Comparison of ENCODE assay signal across 11 cellular contexts in genomic region chr22:48097723-48098122, GRCh38.
DNase-seq lines count a peak whose midpoint lies in the region; ATAC-seq and TF ChIP-seq lines count a peak whose summit lies in the region.
"Had no signal": no experiment of that assay in that cellular context is flagged by ENCODE, and none has a peak within 500 bp of the region (broad histone marks: within the 10 kb centered on the region; RNA-seq: fewer than 3 reads in every experiment).

No MANE protein-coding gene starts in this region.

- WGBS in gastroesophageal sphincter (ENCODE audit: low coverage in 1 of 2), 2 donors: 71 to 93% methylated on average over 2 to 4 of the region's 7 CpGs
- 58 to 76% methylated on average over 6 to 7 of the region's 7 CpGs for WGBS in tibial nerve, 2 donors

- TF ChIP-seq EP300 in gastroesophageal sphincter (IDR thresholded peaks at IDR 0.05) (no peak), tibial nerve (IDR thresholded peaks at IDR 0.05) (no peak)

- no peak for DNase-seq in activated CD4-positive, alpha-beta T cell treated with anti-CD3 and anti-CD28 coated beads for 36 hours
- DNase-seq in activated CD4-positive, alpha-beta T cell treated with anti-CD3 and anti-CD28 coated beads, Interleukin-2, amount 50 U/mL, for 1 hour: no peak
- no peak for DNase-seq in naive thymus-derived CD8-positive, alpha-beta T cell
- DNase-seq in tibial nerve (ENCODE audit: low spot score in 2 of 2) (no peak), ACHN (no peak)
- DNase-seq: gastrocnemius medialis, right cardiac atrium had no signal

- intact Hi-C loops in activated CD4-positive, alpha-beta T cell treated with anti-CD3 and anti-CD28 coated beads for 36 hours (cut with DNase I, micrococcal nuclease): loop anchor here (1.0 to 5.0 kb wide), 2 partner anchors 17 to 1360 kb away; partner anchors contain the start of gene CERK (in 1 of the 2)

- in situ Hi-C loops in ACHN (cut with HindIII; ENCODE audit: low pct_ligation_motif_present, low pct_unique_long_range_greater_than_20kb, low sequenced_read_pairs): no loop called here

- H3K27me3 ChIP-seq in gastroesophageal sphincter: peaks cover 59% of the 10 kb centered on the region
- H3K27me3 ChIP-seq in tibial nerve: peaks cover 0 to 7% of the 10 kb centered on the region in 2 donors

- POLR2A ChIA-PET in activated CD4-positive, alpha-beta T cell treated with anti-CD3 and anti-CD28 coated beads for 36 hours (lab: Charles Lee): no interaction called here
- POLR2A ChIA-PET in naive thymus-derived CD8-positive, alpha-beta T cell (lab: Charles Lee): no interaction called here

- H3K4me1 Mint-ChIP-seq in activated CD4-positive, alpha-beta T cell treated with anti-CD3 and anti-CD28 coated beads for 36 hours: peaks cover 21% of the 10 kb centered on the region
- peaks cover 11 to 62% (median 26%) of the 10 kb centered on the region in 4 donors for H3K4me1 Mint-ChIP-seq in naive thymus-derived CD8-positive, alpha-beta T cell

- no peak overlapping the region for H3K27ac ChIP-seq in gastroesophageal sphincter
- H3K27ac ChIP-seq in tibial nerve: no peak overlapping the region
- H3K27ac ChIP-seq: gastrocnemius medialis had no signal

- no peak overlapping the region for H3K4me3 Mint-ChIP-seq in activated CD4-positive, alpha-beta T cell treated with anti-CD3 and anti-CD28 coated beads for 36 hours
- H3K4me3 Mint-ChIP-seq in naive thymus-derived CD8-positive, alpha-beta T cell: peak overlapping the region; percentile 38 to 78 (median 69)

- no peaks in the 10 kb centered on the region for H3K9me3 ChIP-seq in gastroesophageal sphincter
- H3K9me3 ChIP-seq in tibial nerve: no peaks in the 10 kb centered on the region
- H3K9me3 ChIP-seq: gastrocnemius medialis had no signal

- H3K27ac Mint-ChIP-seq in activated CD4-positive, alpha-beta T cell treated with anti-CD3 and anti-CD28 coated beads for 36 hours: peak overlapping the region; percentile 45
- peak overlapping the region; percentile 31 to 93 (median 78) for H3K27ac Mint-ChIP-seq in naive thymus-derived CD8-positive, alpha-beta T cell

- H3K9me3 Mint-ChIP-seq in activated CD4-positive, alpha-beta T cell treated with anti-CD3 and anti-CD28 coated beads for 36 hours (ENCODE audit: low read depth): no peaks in the 10 kb centered on the region
- H3K9me3 Mint-ChIP-seq in naive thymus-derived CD8-positive, alpha-beta T cell: no peaks in the 10 kb centered on the region

- no peak for TF ChIP-seq CTCF in gastroesophageal sphincter (IDR thresholded peaks at IDR 0.05)
- no peak for TF ChIP-seq CTCF in tibial nerve (IDR thresholded peaks at IDR 0.05)

- no peak overlapping the region for H3K4me3 ChIP-seq in gastroesophageal sphincter
- H3K4me3 ChIP-seq in tibial nerve: no peak overlapping the region
- H3K4me3 ChIP-seq: gastrocnemius medialis, lung had no signal

- ATAC-seq in activated CD4-positive, alpha-beta T cell treated with anti-CD3 and anti-CD28 coated beads for 36 hours: no peak
- ATAC-seq in GM21529 (IDR thresholded peaks at IDR 0.05; ENCODE audit: unreplicated experiment): peak; percentile 27
- ATAC-seq in HG03521 (IDR thresholded peaks at IDR 0.05; ENCODE audit: unreplicated experiment): peak; percentile 19
- ATAC-seq in naive thymus-derived CD8-positive, alpha-beta T cell: no peak
- no peak for ATAC-seq in gastroesophageal sphincter
- ATAC-seq: gastrocnemius medialis, right cardiac atrium had no signal

- CTCF ChIA-PET in activated CD4-positive, alpha-beta T cell treated with anti-CD3 and anti-CD28 coated beads for 36 hours (lab: Charles Lee): no interaction called here

- no peaks in the 10 kb centered on the region for H3K36me3 Mint-ChIP-seq in activated CD4-positive, alpha-beta T cell treated with anti-CD3 and anti-CD28 coated beads for 36 hours (ENCODE audit: low read depth)
- H3K36me3 Mint-ChIP-seq in naive thymus-derived CD8-positive, alpha-beta T cell: no peaks in the 10 kb centered on the region

- TF ChIP-seq POLR2A in gastroesophageal sphincter (IDR thresholded peaks at IDR 0.05): no peak
- no peak for TF ChIP-seq POLR2A in tibial nerve (IDR thresholded peaks at IDR 0.05)

- H3K4me1 ChIP-seq in gastroesophageal sphincter: no peaks in the 10 kb centered on the region
- no peaks in the 10 kb centered on the region for H3K4me1 ChIP-seq in tibial nerve
- H3K4me1 ChIP-seq: gastrocnemius medialis had no signal

- H3K36me3 ChIP-seq in gastroesophageal sphincter (no peaks in the 10 kb centered on the region), tibial nerve (no peaks in the 10 kb centered on the region)
- H3K36me3 ChIP-seq: gastrocnemius medialis had no signal

- peaks cover 5% of the 10 kb centered on the region for H3K27me3 Mint-ChIP-seq in activated CD4-positive, alpha-beta T cell treated with anti-CD3 and anti-CD28 coated beads for 36 hours
- peaks cover 0 to under 1% (median 0%) of the 10 kb centered on the region in 5 donors for H3K27me3 Mint-ChIP-seq in naive thymus-derived CD8-positive, alpha-beta T cell

Comparison
In these comparisons a context has a peak if more than half of its experiments do, and no peak if none do; other contexts are left out.
1. ATAC-seq: peak in GM21529 (single experiment) and HG03521 (single experiment); none in activated CD4-positive, alpha-beta T cell treated with anti-CD3 and anti-CD28 coated beads for 36 hours (single experiment), naive thymus-derived CD8-positive, alpha-beta T cell (0 of 2) and gastroesophageal sphincter (single experiment).